ENCODE assay signal across 8 cellular contexts in the genomic region with DNA sequence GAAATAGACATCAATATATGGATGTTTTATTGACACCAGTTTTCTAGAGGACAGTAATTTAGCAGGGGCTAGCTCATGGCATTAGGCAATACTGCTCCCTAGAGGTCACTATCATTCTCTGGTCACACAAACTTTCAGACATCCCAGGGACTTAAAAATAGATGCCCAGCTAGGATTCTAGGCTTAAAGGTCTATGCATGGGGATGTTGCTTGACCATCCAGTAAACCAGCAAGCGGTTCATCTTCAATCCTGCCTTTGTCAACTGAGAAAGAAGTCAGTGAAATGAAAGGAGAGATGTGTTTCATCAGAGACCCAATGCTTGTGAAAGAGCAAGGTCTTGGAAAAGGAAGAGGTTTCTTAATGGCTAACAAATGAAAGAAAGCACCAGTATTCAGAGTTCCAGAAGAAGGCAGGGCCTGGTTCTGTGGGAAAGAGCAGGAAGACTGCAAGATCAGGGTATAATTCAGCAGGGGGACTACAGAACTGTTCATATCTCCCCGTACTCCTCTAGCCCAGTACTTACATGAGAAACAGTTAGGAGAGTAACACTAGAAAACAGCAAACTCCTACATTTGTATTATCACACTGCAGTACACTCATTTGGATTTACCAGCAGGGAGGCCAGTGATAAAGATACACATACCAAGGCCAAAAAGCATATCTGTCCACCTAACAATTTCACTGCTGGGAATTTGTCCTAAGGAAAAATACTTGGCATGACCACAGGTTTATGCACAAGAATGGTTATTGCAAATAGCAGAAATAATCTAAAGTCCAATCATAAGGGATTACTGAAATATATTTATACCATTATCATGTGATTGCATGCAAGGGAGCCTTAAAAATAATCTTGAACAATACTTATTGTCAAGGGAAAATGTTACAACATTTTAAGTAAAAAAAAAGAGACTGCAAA.
DNase-seq lines count a peak whose midpoint lies in the region; ATAC-seq and TF ChIP-seq lines count a peak whose summit lies in the region.

No MANE protein-coding gene starts in this region.

- H3K27me3 Mint-ChIP-seq in endodermal cell (ENCODE audit: insufficient read depth) (no peaks in the 10 kb centered on the region), nephron (ENCODE audit: low read depth) (no peaks in the 10 kb centered on the region)

- H3K4me3 ChIP-seq in endodermal cell (ENCODE audit: low read length) = no peak overlapping the region

- no peak overlapping the region for H3K4me3 Mint-ChIP-seq in endodermal cell
- no peak overlapping the region for H3K4me3 Mint-ChIP-seq in nephron

- peak; percentile 90 for TF ChIP-seq CTCF in endodermal cell (conservative IDR thresholded peaks at IDR 0.05)
- TF ChIP-seq CTCF in nephron (IDR thresholded peaks at IDR 0.05; ENCODE audit: unreplicated experiment in 3 of 3) = peak; percentile 56 to 63 (median 58)

- ATAC-seq in HG02610 (IDR thresholded peaks at IDR 0.05; ENCODE audit: unreplicated experiment) = peak; percentile 73
- no peak for ATAC-seq in GM21447 (IDR thresholded peaks at IDR 0.05; ENCODE audit: unreplicated experiment)

- peaks cover 3% of the 10 kb centered on the region for H3K4me1 Mint-ChIP-seq in endodermal cell
- H3K4me1 Mint-ChIP-seq in nephron = no peaks in the 10 kb centered on the region

- H3K9me3 ChIP-seq in endodermal cell (ENCODE audit: control insufficient read depth, low read length) = no peaks in the 10 kb centered on the region

- H3K27me3 ChIP-seq in endodermal cell (ENCODE audit: control insufficient read depth, insufficient read depth, low read length, poor library complexity, severe bottlenecking) = no peaks in the 10 kb centered on the region

- no peak overlapping the region for H3K27ac ChIP-seq in endodermal cell (ENCODE audit: low read depth, low read length)

- H3K36me3 Mint-ChIP-seq in endodermal cell (ENCODE audit: low read depth) (no peaks in the 10 kb centered on the region), nephron (ENCODE audit: low read depth) (no peaks in the 10 kb centered on the region)

- WGBS in endodermal cell (ENCODE audit: insufficient coverage in 1 of 2, insufficient read length in 1 of 2), 2 experiments = 47 to 71% methylated on average over 2 of the region's 2 CpGs

- H3K36me3 ChIP-seq in endodermal cell (ENCODE audit: control insufficient read depth, insufficient read depth, low read length) = no peaks in the 10 kb centered on the region

- H3K27ac Mint-ChIP-seq in endodermal cell = no peak overlapping the region
- no peak overlapping the region for H3K27ac Mint-ChIP-seq in nephron

- peak; percentile 51 for DNase-seq in Daoy (ENCODE audit: low read depth)
- DNase-seq in NCI-H524 treated with DMSO at 0.1 percent for 48 hours (lab: John Stamatoyannopoulos, UW) = peak; percentile 27
- peak; percentile 64 for DNase-seq in endodermal cell
- no peak for DNase-seq in DMS79 treated with DMSO at 0.1 percent for 48 hours (lab: John Stamatoyannopoulos, UW)
- DNase-seq in activated CD8-positive, alpha-beta memory T cell treated with anti-CD3 and anti-CD28 coated beads, Interleukin-2, amount 50 U/mL, for 4 hours = no peak

- no peak overlapping the region for H3K9ac ChIP-seq in endodermal cell (ENCODE audit: extremely low read depth, low read length, poor library complexity, severe bottlenecking)

- no peaks in the 10 kb centered on the region for H3K9me3 Mint-ChIP-seq in endodermal cell
- H3K9me3 Mint-ChIP-seq in nephron = no peaks in the 10 kb centered on the region

- no peaks in the 10 kb centered on the region for H3K4me1 ChIP-seq in endodermal cell (ENCODE audit: control insufficient read depth, insufficient read depth, low read length)

Comparison
In these comparisons a context has a peak if more than half of its experiments do, and no peak if none do; other contexts are left out.
1. DNase-seq: peak in Daoy (single experiment), NCI-H524 treated with DMSO at 0.1 percent for 48 hours (single experiment) and endodermal cell (single experiment); none in DMS79 treated with DMSO at 0.1 percent for 48 hours (single experiment) and activated CD8-positive, alpha-beta memory T cell treated with anti-CD3 and anti-CD28 coated beads, Interleukin-2, amount 50 U/mL, for 4 hours (single experiment).